In the genomic region with DNA sequence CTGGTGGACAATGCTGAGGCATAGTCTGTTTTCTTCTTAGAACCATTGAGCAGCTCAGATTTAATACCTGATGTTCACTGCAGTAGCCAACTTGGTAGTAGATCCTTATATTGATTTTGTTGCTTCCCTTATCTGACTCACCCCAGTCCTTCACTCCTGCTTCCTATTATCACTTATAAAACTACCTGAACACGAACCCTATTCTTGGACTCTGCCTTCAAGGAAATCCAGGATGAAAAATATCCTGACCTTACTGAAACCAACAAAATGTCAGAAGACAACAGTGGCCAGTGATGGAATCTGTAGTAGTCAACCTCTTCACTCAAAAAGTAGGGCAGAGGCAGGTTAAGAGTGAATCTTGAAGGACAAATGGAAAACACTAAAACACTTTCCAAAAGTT, we compare ENCODE assay signal across 18 cellular contexts.
DNase-seq lines count a peak whose midpoint lies in the region; ATAC-seq, FAIRE-seq and TF ChIP-seq lines count a peak whose summit lies in the region.
"Had no signal": no experiment of that assay in that cellular context is flagged by ENCODE, and none has a peak within 500 bp of the region (broad histone marks: within the 10 kb centered on the region; RNA-seq: fewer than 3 reads in every experiment).

No MANE protein-coding gene starts in this region.

- no peak overlapping the region for H3K27ac Mint-ChIP-seq in neural progenitor cell
- H3K27ac Mint-ChIP-seq: CD4-positive, alpha-beta T cell had no signal

- H3K79me2 ChIP-seq in neural progenitor cell (ENCODE audit: low read depth) = no peaks in the 10 kb centered on the region

- H2AFZ ChIP-seq in neural progenitor cell (replicated peaks) = no peak overlapping the region

- no peaks in the 10 kb centered on the region for H3K36me3 ChIP-seq in small intestine (ENCODE audit: control insufficient read depth in 2 of 2, insufficient read depth in 2 of 2, low read length in 2 of 2)
- no peaks in the 10 kb centered on the region for H3K36me3 ChIP-seq in neural progenitor cell
- H3K36me3 ChIP-seq: HAP-1 had no signal

- H3K9me3 ChIP-seq in small intestine (ENCODE audit: control insufficient read depth, low read depth) = no peaks in the 10 kb centered on the region
- H3K9me3 ChIP-seq in neural progenitor cell (ENCODE audit: low read depth) = no peaks in the 10 kb centered on the region
- H3K9me3 ChIP-seq: Caco-2, HAP-1 had no signal

- WGBS in small intestine, 3 donors = 3 to 39% (median 24%) methylated on average over 1 of the region's 1 CpG

- H3K27ac ChIP-seq in cingulate gyrus (ENCODE audit: low read depth, low read length) (peak overlapping the region; percentile 90), small intestine (ENCODE audit: low read depth in 1 of 2, low read length in 1 of 2) (no peak overlapping the region), neural progenitor cell (no peak overlapping the region)
- H3K27ac ChIP-seq: C4-2B had no signal

- H3F3A ChIP-seq in neural progenitor cell (ENCODE audit: low read depth) = no peaks in the 10 kb centered on the region

- H3K27me3 ChIP-seq in small intestine (ENCODE audit: control insufficient read depth in 2 of 2, insufficient read depth in 2 of 2, low read length in 2 of 2) (no peaks in the 10 kb centered on the region), neural progenitor cell (no peaks in the 10 kb centered on the region)

- no peak overlapping the region for H3K9ac ChIP-seq in neural progenitor cell

- no peak for TF ChIP-seq CTCF in neural progenitor cell (IDR thresholded peaks at IDR 0.05)

- peaks cover 2% of the 10 kb centered on the region for H3K9me3 Mint-ChIP-seq in neural progenitor cell
- H3K9me3 Mint-ChIP-seq: CD4-positive, alpha-beta T cell had no signal

- FAIRE-seq in small intestine (lab: Jason Lieb, UNC) = no peak
- FAIRE-seq: A204.1, D721Med, G401.6, GM12892, GM18507, H1 had no signal

- no peaks in the 10 kb centered on the region for H3K36me3 Mint-ChIP-seq in neural progenitor cell

- H3K4me1 ChIP-seq in small intestine (ENCODE audit: control insufficient read depth in 2 of 2, insufficient read depth in 1 of 2, low read depth in 1 of 2, low read length in 1 of 2) (no peaks in the 10 kb centered on the region), neural progenitor cell (no peaks in the 10 kb centered on the region)
- H3K4me1 ChIP-seq: Caco-2, HAP-1 had no signal

- H3K4me2 ChIP-seq in neural progenitor cell = no peak overlapping the region

- no peak overlapping the region for H3K4me3 ChIP-seq in small intestine (ENCODE audit: low read depth in 1 of 2, low read length in 2 of 2)
- H3K4me3 ChIP-seq in neural progenitor cell = no peak overlapping the region
- H3K4me3 ChIP-seq: HAP-1 had no signal

- DNase-seq in left colon (no peak), small intestine (peak; percentile 22), cortex of kidney (lab: John Stamatoyannopoulos, UW) (no peak), neural progenitor cell (ENCODE audit: low spot score) (no peak), GOT3 (lab: John Stamatoyannopoulos, UW) (no peak)
- DNase-seq: AML-193; Caco-2; CD4-positive, alpha-beta T cell had no signal

- H3K4me3 Mint-ChIP-seq in neural progenitor cell = no peak overlapping the region
- H3K4me3 Mint-ChIP-seq: CD4-positive, alpha-beta T cell had no signal

- H4K20me1 ChIP-seq in neural progenitor cell (ENCODE audit: low read depth) = no peaks in the 10 kb centered on the region

- H3K4me1 Mint-ChIP-seq in neural progenitor cell = no peaks in the 10 kb centered on the region

- intact Hi-C loops in left colon (cut with DNase I, micrococcal nuclease) = no loop called here

- no peaks in the 10 kb centered on the region for H3K27me3 Mint-ChIP-seq in neural progenitor cell (ENCODE audit: insufficient read depth, low read depth)

- ATAC-seq in left colon (peak; percentile 61), GM21825 (IDR thresholded peaks at IDR 0.05; ENCODE audit: unreplicated experiment) (no peak)
